In genomic region chr18:79896746-79897145, GRCh38 we compare ENCODE assay signal across 26 cellular contexts.
"Had no signal": no experiment of that assay in that cellular context is flagged by ENCODE, and none has a peak within 500 bp of the region (broad histone marks: within the 10 kb centered on the region; RNA-seq: fewer than 3 reads in every experiment).

No MANE protein-coding gene starts in this region.

- H3K79me2 ChIP-seq: hepatocyte had no signal

- ATAC-seq: activated T-cell treated with anti-CD3 and anti-CD28 coated beads, Interleukin-2, amount 50 U/mL, for 4 hours; foreskin keratinocyte; left lobe of liver; lower lobe of right lung; naive thymus-derived CD4-positive, alpha-beta T cell; stimulated activated memory B cell treated with anti-CD40 and anti-IgM and Interleukin-4, amounts not matched to agents 10 μg/mL and 1 μg/mL and 100 μg/mL, for 72 hours had no signal

- H3K4me3 ChIP-seq: hepatocyte, lower lobe of right lung, sigmoid colon, smooth muscle cell, stomach, suprapubic skin, transverse colon had no signal

- H3K4me1 Mint-ChIP-seq: immature natural killer cell; neural crest cell; stimulated activated memory B cell treated with anti-CD40 and anti-IgM and Interleukin-4, amounts not matched to agents 10 μg/mL and 1 μg/mL and 100 μg/mL, for 72 hours had no signal

- H3K27ac Mint-ChIP-seq: activated naive CD8-positive, alpha-beta T cell treated with anti-CD3 and anti-CD28 coated beads for 36 hours; dendritic cell treated with granulocyte-macrophage colony-stimulating factor and Interleukin-4, amounts not matched to agents 40 ng/mL and 50 ng/mL, for 4 days; immature natural killer cell; naive thymus-derived CD4-positive, alpha-beta T cell; stimulated activated memory B cell treated with anti-CD40 and anti-IgM and Interleukin-4, amounts not matched to agents 10 μg/mL and 1 μg/mL and 100 μg/mL, for 72 hours had no signal

- H2AFZ ChIP-seq: hepatocyte had no signal

- H3K27ac ChIP-seq: foreskin keratinocyte, hepatocyte, lower lobe of right lung, sigmoid colon, stomach, suprapubic skin, transverse colon, WERI-Rb-1 had no signal

- DNase-seq: activated CD4-positive, alpha-beta T cell treated with anti-CD3 and anti-CD28 coated beads for 1 hour; activated CD8-positive, alpha-beta memory T cell treated with anti-CD3 and anti-CD28 coated beads for 24 hours; activated CD8-positive, alpha-beta memory T cell treated with anti-CD3 and anti-CD28 coated beads, Interleukin-2, amount 50 U/mL, for 4 hours; activated naive CD4-positive, alpha-beta T cell treated with Interleukin-2 at 50 U/mL for 16 hours; activated naive CD8-positive, alpha-beta T cell treated with anti-CD3 and anti-CD28 coated beads for 36 hours; activated T-cell treated with anti-CD3 and anti-CD28 coated beads, Interleukin-2, amount 50 U/mL, for 4 hours; amygdala; effector CD4-positive, alpha-beta T cell; foreskin keratinocyte; immature natural killer cell; lower lobe of right lung; naive thymus-derived CD4-positive, alpha-beta T cell; occipital lobe; posterior cingulate gyrus; sigmoid colon; stimulated activated CD4-positive, alpha-beta T cell treated with anti-CD3 and anti-CD28 coated beads, Interleukin-15, amount 100 ng/mL, for 24 hours; stomach; transverse colon; WERI-Rb-1 had no signal

- H3K4me1 ChIP-seq: foreskin keratinocyte, lower lobe of right lung, sigmoid colon, stomach, suprapubic skin, transverse colon had no signal

- H3K27me3 ChIP-seq: foreskin keratinocyte, hepatocyte, stomach, suprapubic skin, transverse colon had no signal

- H3K4me2 ChIP-seq: hepatocyte, smooth muscle cell had no signal

- H3K36me3 ChIP-seq: lower lobe of right lung, sigmoid colon, suprapubic skin, transverse colon had no signal

- H3K27me3 Mint-ChIP-seq: activated naive CD8-positive, alpha-beta T cell treated with anti-CD3 and anti-CD28 coated beads for 36 hours; naive thymus-derived CD4-positive, alpha-beta T cell; stimulated activated memory B cell treated with anti-CD40 and anti-IgM and Interleukin-4, amounts not matched to agents 10 μg/mL and 1 μg/mL and 100 μg/mL, for 72 hours had no signal

- H3K4me3 Mint-ChIP-seq: activated naive CD8-positive, alpha-beta T cell treated with anti-CD3 and anti-CD28 coated beads for 36 hours; activated T-cell treated with anti-CD3 and anti-CD28 coated beads, Interleukin-2, amount 50 U/mL, for 4 hours; dendritic cell treated with granulocyte-macrophage colony-stimulating factor and Interleukin-4, amounts not matched to agents 40 ng/mL and 50 ng/mL, for 4 days; immature natural killer cell; naive thymus-derived CD4-positive, alpha-beta T cell; neural crest cell; stimulated activated memory B cell treated with anti-CD40 and anti-IgM and Interleukin-4, amounts not matched to agents 10 μg/mL and 1 μg/mL and 100 μg/mL, for 72 hours had no signal
